ENCODE assay signal across 25 cellular contexts in genomic region chr3:31884251-31884650, GRCh38.
"Had no signal": no experiment of that assay in that cellular context is flagged by ENCODE, and none has a peak within 500 bp of the region (broad histone marks: within the 10 kb centered on the region; RNA-seq: fewer than 3 reads in every experiment).

No MANE protein-coding gene starts in this region.

- H2AFZ ChIP-seq: PC-9 had no signal

- H3K4me1 Mint-ChIP-seq: activated naive CD4-positive, alpha-beta T cell treated with anti-CD3 and anti-CD28 coated beads, Interleukin-2, amount 50 U/mL, for 24 hours; activated naive CD8-positive, alpha-beta T cell treated with anti-CD3 and anti-CD28 coated beads, Interleukin-2, amount 10 ng/mL, durations not matched to agents 7 days and 5 days; central memory CD8-positive, alpha-beta T cell had no signal

- H3K4me3 ChIP-seq: ascending aorta, cardiac muscle cell, PC-9 had no signal

- H3K4me1 ChIP-seq: ascending aorta had no signal

- H3K27me3 Mint-ChIP-seq: activated CD4-positive, alpha-beta T cell treated with anti-CD3 and anti-CD28 coated beads, Interleukin-2, amount 10 ng/mL, durations not matched to agents 24 days and 14 days; activated naive CD4-positive, alpha-beta T cell treated with anti-CD3 and anti-CD28 coated beads, Interleukin-2, amount 50 U/mL, for 24 hours; activated naive CD8-positive, alpha-beta T cell treated with anti-CD3 and anti-CD28 coated beads, Interleukin-2, amount 10 ng/mL, durations not matched to agents 7 days and 5 days had no signal

- H3K4me2 ChIP-seq: PC-9 had no signal

- DNase-seq: activated CD4-positive, alpha-beta T cell treated with anti-CD3 and anti-CD28 coated beads, Interleukin-2, amount 10 ng/mL, durations not matched to agents 24 days and 14 days; activated CD4-positive, alpha-beta T cell treated with anti-CD3 and anti-CD28 coated beads, Interleukin-2, amount 50 U/mL, for 4 hours; activated CD8-positive, alpha-beta T cell treated with anti-CD3 and anti-CD28 coated beads for 36 hours; activated gamma-delta T cell; activated naive CD4-positive, alpha-beta T cell treated with Interleukin-2 at 50 U/mL for 16 hours; activated naive CD8-positive, alpha-beta T cell treated with anti-CD3 and anti-CD28 coated beads, Interleukin-2, amount 10 ng/mL, durations not matched to agents 7 days and 5 days; activated T-cell treated with anti-CD3 and anti-CD28 coated beads, Interleukin-2, amount 50 U/mL, for 24 hours; amygdala; KBM-7; NCI-H1092 treated with DMSO at 0.1 percent for 48 hours; NCI-H1417 treated with DMSO at 0.1 percent for 48 hours; NCI-H187 treated with DMSO at 0.1 percent for 48 hours; NCI-H2081; NCI-H2171 treated with DMSO at 0.1 percent for 48 hours; NCI-H2227 treated with DMSO at 0.1 percent for 48 hours; NCI-H446 treated with DMSO at 0.1 percent for 48 hours; NCI-H524; PC-9; Right ventricle myocardium superior; T1000 had no signal

- H3K4me3 Mint-ChIP-seq: activated CD4-positive, alpha-beta T cell treated with anti-CD3 and anti-CD28 coated beads, Interleukin-2, amount 10 ng/mL, durations not matched to agents 24 days and 14 days; activated CD8-positive, alpha-beta T cell treated with anti-CD3 and anti-CD28 coated beads for 36 hours; activated naive CD4-positive, alpha-beta T cell treated with anti-CD3 and anti-CD28 coated beads, Interleukin-2, amount 50 U/mL, for 24 hours; activated naive CD8-positive, alpha-beta T cell treated with anti-CD3 and anti-CD28 coated beads, Interleukin-2, amount 10 ng/mL, durations not matched to agents 7 days and 5 days; activated T-cell treated with anti-CD3 and anti-CD28 coated beads, Interleukin-2, amount 50 U/mL, for 24 hours; central memory CD8-positive, alpha-beta T cell had no signal

- ATAC-seq: activated CD8-positive, alpha-beta T cell treated with anti-CD3 and anti-CD28 coated beads for 36 hours had no signal

- H3K36me3 ChIP-seq: ascending aorta, cardiac muscle cell had no signal

- H3K36me3 Mint-ChIP-seq: activated naive CD4-positive, alpha-beta T cell treated with anti-CD3 and anti-CD28 coated beads, Interleukin-2, amount 50 U/mL, for 24 hours; activated naive CD8-positive, alpha-beta T cell treated with anti-CD3 and anti-CD28 coated beads, Interleukin-2, amount 10 ng/mL, durations not matched to agents 7 days and 5 days had no signal

- H3K9me3 Mint-ChIP-seq: activated CD4-positive, alpha-beta T cell treated with anti-CD3 and anti-CD28 coated beads, Interleukin-2, amount 10 ng/mL, durations not matched to agents 24 days and 14 days; activated CD8-positive, alpha-beta T cell treated with anti-CD3 and anti-CD28 coated beads for 36 hours; activated naive CD8-positive, alpha-beta T cell treated with anti-CD3 and anti-CD28 coated beads, Interleukin-2, amount 10 ng/mL, durations not matched to agents 7 days and 5 days; activated T-cell treated with anti-CD3 and anti-CD28 coated beads, Interleukin-2, amount 50 U/mL, for 24 hours; activated T-helper 2 cell treated with anti-CD3 and anti-CD28 coated beads, Interferon-gamma antibody, Interleukin-2, Interleukin-4, amounts not matched to agents 10 μg/mL and 5 μg/mL and 100 μg/mL, durations not matched to agents 14 hours and 24 hours and 36 hours; central memory CD8-positive, alpha-beta T cell had no signal

- H3K27ac ChIP-seq: ascending aorta, cardiac muscle cell, PC-9 had no signal

- H3K27ac Mint-ChIP-seq: activated CD4-positive, alpha-beta T cell treated with anti-CD3 and anti-CD28 coated beads, Interleukin-2, amount 10 ng/mL, durations not matched to agents 24 days and 14 days; activated CD8-positive, alpha-beta T cell treated with anti-CD3 and anti-CD28 coated beads for 36 hours; activated naive CD4-positive, alpha-beta T cell treated with anti-CD3 and anti-CD28 coated beads, Interleukin-2, amount 50 U/mL, for 24 hours; activated naive CD8-positive, alpha-beta T cell treated with anti-CD3 and anti-CD28 coated beads, Interleukin-2, amount 10 ng/mL, durations not matched to agents 7 days and 5 days; activated T-cell treated with anti-CD3 and anti-CD28 coated beads, Interleukin-2, amount 50 U/mL, for 24 hours; activated T-helper 2 cell treated with anti-CD3 and anti-CD28 coated beads, Interferon-gamma antibody, Interleukin-2, Interleukin-4, amounts not matched to agents 10 μg/mL and 5 μg/mL and 100 μg/mL, durations not matched to agents 14 hours and 24 hours and 36 hours had no signal

- H3K9me3 ChIP-seq: ascending aorta had no signal
